ENCODE assay signal across 9 cellular contexts in the genomic region with DNA sequence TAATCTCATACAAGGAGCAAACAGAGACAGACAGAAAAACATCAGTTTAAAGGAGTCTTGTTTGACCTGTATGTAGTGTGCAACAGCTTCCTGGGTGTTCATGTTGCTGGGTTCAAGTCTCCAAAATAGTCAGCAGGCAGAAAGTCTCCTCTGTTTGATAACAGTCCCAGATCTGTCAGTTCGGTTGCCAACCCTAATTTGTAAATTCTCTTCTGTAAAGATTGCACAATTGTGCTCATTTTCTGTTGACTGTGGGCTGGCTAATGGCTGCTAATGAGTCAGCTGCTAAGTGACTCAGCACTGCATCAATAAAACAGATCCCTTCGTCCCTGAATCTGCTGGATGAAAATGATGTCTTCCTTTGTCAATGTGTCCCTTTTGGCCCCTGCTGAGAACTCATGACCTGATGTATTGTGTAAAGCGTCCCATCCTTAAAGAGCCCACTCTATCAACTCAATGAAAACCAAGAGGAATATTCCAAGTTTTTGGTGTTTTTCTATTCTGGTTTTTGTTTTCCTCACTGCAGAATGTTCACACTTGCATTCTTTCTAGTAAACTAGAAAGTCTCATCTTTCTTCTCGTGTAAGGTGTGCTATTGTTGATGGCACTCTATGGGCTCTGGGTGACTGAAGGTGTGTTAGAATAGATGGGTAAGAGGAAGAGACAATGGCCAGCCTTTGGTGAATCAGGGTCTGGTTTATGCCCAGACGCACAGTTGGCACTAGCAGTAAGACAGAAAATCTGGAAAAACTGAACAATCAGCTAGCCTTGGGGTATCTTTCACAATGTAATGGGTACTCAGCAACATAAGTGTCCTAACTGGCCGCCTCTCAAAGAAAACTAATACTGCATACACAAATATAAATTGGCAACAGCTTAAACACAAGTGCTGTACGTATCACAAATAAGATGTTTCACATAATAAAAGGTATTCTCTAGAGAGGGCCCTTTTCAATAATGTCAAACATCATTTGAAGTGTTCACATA.
A peak's percentile ranks its signal among the peaks of the same experiment; 100 is the strongest.
DNase-seq lines count a peak whose midpoint lies in the region; FAIRE-seq and TF ChIP-seq lines count a peak whose summit lies in the region.
"Had no signal": no experiment of that assay in that cellular context is flagged by ENCODE, and none has a peak within 500 bp of the region (broad histone marks: within the 10 kb centered on the region; RNA-seq: fewer than 3 reads in every experiment).

No MANE protein-coding gene starts in this region.

- DNase-seq in NCI-H2107 treated with DMSO at 0.1 percent for 48 hours (lab: John Stamatoyannopoulos, UW; ENCODE audit: unreplicated experiment) (peak; percentile 8), NCI-H2107 (lab: John Stamatoyannopoulos, UW) (no peak), RWPE1 (ENCODE audit: low spot score) (peak; percentile 87), frontal cortex (ENCODE audit: low spot score in 2 of 2) (peak; percentile 11 to 44), renal cortical epithelial cell (ENCODE audit: low read depth) (peak; percentile 97), D721Med (ENCODE audit: insufficient read length, low spot score) (no peak), NCI-H1694 (lab: John Stamatoyannopoulos, UW) (no peak)
- no peak for DNase-seq in stimulated activated naive CD4-positive, alpha-beta T cell (lab: John Stamatoyannopoulos, UW)
- DNase-seq: CD4-positive, CD25-positive, alpha-beta regulatory T cell had no signal

- TF ChIP-seq CTCF in RWPE1 (conservative IDR thresholded peaks at IDR 0.05; ENCODE audit: low read depth): no peak
- no peak for TF ChIP-seq CTCF in D721Med (IDR thresholded peaks at IDR 0.05; ENCODE audit: insufficient read depth, missing control alignments)

- CTCF ChIA-PET in RWPE1 (lab: Yijun Ruan, JAX): interaction anchor here (0.5 to 0.7 kb wide), 3 partner anchors 26 to 838 kb away, joined by 3 to 4 read pairs (median 3); no protein-coding TSS in a partner anchor

- POLR2A ChIA-PET in RWPE1 (lab: Yijun Ruan, JAX; ENCODE audit: low non-redundant PET): no interaction called here

- H3K27ac ChIP-seq in RWPE1: peak overlapping the region; percentile 63

- FAIRE-seq in frontal cortex (lab: Jason Lieb, UNC): no peak
- no peak for FAIRE-seq in D721Med (lab: Jason Lieb, UNC)

Comparison
In these comparisons a context has a peak if more than half of its experiments do, and no peak if none do; other contexts are left out.
1. DNase-seq: peak in NCI-H2107 treated with DMSO at 0.1 percent for 48 hours (single experiment), RWPE1 (single experiment), frontal cortex (2 of 2) and renal cortical epithelial cell (single experiment); none in NCI-H2107 (single experiment), D721Med (single experiment), stimulated activated naive CD4-positive, alpha-beta T cell (0 of 6) and NCI-H1694 (single experiment).